1 cellular context compared by ENCODE assay signal in the genomic region with DNA sequence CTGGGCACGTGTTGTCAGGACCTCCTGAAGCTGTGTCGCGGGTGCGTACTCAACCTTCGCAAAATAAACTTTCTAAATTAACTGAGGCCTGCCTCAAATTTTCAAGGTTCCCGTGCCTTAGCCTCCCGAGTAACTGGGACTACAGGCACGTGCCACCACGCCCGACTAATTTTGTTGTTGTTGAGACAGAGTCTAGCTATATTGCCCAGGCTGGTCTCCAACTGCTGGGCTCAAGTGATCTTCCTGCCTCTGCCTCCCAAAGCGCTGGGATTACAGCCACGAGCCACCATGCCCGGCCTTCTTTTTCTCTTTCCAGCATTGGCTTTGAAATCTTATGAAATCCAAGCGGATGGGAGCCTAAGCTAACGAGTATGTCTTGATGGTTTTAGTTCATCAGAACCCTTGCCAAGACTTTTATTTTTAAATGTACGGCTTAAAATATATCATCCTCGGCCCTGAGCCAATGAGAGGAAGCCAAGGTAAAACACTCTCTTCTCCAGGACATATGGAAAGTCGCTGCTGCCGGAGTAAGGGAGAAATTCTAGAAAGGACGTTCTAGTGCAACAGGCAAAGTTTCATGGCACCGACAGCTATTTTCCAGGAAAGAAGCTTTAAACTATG.
TF ChIP-seq lines count a peak whose summit lies in the region.

No MANE protein-coding gene starts in this region.

TF ChIP-seq in GM23338, 12 proteins besides CTCF, POLR2A, EP300 and RAD21 (continued from another document):
- TF ChIP-seq, protein P1, sequence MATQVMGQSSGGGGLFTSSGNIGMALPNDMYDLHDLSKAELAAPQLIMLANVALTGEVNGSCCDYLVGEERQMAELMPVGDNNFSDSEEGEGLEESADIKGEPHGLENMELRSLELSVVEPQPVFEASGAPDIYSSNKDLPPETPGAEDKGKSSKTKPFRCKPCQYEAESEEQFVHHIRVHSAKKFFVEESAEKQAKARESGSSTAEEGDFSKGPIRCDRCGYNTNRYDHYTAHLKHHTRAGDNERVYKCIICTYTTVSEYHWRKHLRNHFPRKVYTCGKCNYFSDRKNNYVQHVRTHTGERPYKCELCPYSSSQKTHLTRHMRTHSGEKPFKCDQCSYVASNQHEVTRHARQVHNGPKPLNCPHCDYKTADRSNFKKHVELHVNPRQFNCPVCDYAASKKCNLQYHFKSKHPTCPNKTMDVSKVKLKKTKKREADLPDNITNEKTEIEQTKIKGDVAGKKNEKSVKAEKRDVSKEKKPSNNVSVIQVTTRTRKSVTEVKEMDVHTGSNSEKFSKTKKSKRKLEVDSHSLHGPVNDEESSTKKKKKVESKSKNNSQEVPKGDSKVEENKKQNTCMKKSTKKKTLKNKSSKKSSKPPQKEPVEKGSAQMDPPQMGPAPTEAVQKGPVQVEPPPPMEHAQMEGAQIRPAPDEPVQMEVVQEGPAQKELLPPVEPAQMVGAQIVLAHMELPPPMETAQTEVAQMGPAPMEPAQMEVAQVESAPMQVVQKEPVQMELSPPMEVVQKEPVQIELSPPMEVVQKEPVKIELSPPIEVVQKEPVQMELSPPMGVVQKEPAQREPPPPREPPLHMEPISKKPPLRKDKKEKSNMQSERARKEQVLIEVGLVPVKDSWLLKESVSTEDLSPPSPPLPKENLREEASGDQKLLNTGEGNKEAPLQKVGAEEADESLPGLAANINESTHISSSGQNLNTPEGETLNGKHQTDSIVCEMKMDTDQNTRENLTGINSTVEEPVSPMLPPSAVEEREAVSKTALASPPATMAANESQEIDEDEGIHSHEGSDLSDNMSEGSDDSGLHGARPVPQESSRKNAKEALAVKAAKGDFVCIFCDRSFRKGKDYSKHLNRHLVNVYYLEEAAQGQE (IDR thresholded peaks at IDR 0.05; ENCODE audit: unreplicated experiment), result no peak
- TF ChIP-seq NANOG (IDR thresholded peaks at IDR 0.05; ENCODE audit: borderline replicate concordance), result no peak
- TF ChIP-seq ZNF114 (CRISPR knock-in tag; IDR thresholded peaks at IDR 0.05), result no peak
- TF ChIP-seq, protein P2, sequence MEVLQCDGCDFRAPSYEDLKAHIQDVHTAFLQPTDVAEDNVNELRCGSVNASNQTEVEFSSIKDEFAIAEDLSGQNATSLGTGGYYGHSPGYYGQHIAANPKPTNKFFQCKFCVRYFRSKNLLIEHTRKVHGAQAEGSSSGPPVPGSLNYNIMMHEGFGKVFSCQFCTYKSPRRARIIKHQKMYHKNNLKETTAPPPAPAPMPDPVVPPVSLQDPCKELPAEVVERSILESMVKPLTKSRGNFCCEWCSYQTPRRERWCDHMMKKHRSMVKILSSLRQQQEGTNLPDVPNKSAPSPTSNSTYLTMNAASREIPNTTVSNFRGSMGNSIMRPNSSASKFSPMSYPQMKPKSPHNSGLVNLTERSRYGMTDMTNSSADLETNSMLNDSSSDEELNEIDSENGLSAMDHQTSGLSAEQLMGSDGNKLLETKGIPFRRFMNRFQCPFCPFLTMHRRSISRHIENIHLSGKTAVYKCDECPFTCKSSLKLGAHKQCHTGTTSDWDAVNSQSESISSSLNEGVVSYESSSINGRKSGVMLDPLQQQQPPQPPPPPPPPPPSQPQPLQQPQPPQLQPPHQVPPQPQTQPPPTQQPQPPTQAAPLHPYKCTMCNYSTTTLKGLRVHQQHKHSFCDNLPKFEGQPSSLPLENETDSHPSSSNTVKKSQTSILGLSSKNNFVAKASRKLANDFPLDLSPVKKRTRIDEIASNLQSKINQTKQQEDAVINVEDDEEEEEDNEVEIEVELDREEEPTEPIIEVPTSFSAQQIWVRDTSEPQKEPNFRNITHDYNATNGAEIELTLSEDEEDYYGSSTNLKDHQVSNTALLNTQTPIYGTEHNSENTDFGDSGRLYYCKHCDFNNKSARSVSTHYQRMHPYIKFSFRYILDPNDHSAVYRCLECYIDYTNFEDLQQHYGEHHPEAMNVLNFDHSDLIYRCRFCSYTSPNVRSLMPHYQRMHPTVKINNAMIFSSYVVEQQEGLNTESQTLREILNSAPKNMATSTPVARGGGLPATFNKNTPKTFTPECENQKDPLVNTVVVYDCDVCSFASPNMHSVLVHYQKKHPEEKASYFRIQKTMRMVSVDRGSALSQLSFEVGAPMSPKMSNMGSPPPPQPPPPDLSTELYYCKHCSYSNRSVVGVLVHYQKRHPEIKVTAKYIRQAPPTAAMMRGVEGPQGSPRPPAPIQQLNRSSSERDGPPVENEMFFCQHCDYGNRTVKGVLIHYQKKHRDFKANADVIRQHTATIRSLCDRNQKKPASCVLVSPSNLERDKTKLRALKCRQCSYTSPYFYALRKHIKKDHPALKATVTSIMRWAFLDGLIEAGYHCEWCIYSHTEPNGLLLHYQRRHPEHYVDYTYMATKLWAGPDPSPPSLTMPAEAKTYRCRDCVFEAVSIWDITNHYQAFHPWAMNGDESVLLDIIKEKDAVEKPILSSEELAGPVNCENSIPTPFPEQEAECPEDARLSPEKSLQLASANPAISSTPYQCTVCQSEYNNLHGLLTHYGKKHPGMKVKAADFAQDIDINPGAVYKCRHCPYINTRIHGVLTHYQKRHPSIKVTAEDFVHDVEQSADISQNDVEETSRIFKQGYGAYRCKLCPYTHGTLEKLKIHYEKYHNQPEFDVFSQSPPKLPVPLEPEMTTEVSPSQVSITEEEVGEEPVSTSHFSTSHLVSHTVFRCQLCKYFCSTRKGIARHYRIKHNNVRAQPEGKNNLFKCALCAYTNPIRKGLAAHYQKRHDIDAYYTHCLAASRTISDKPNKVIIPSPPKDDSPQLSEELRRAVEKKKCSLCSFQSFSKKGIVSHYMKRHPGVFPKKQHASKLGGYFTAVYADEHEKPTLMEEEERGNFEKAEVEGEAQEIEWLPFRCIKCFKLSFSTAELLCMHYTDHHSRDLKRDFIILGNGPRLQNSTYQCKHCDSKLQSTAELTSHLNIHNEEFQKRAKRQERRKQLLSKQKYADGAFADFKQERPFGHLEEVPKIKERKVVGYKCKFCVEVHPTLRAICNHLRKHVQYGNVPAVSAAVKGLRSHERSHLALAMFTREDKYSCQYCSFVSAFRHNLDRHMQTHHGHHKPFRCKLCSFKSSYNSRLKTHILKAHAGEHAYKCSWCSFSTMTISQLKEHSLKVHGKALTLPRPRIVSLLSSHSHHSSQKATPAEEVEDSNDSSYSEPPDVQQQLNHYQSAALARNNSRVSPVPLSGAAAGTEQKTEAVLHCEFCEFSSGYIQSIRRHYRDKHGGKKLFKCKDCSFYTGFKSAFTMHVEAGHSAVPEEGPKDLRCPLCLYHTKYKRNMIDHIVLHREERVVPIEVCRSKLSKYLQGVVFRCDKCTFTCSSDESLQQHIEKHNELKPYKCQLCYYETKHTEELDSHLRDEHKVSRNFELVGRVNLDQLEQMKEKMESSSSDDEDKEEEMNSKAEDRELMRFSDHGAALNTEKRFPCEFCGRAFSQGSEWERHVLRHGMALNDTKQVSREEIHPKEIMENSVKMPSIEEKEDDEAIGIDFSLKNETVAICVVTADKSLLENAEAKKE (CRISPR knock-in tag; IDR thresholded peaks at IDR 0.05), result no peak
- no peak for TF ChIP-seq ZNF331 (CRISPR knock-in tag; IDR thresholded peaks at IDR 0.05; ENCODE audit: low read depth)
- TF ChIP-seq, protein P3, sequence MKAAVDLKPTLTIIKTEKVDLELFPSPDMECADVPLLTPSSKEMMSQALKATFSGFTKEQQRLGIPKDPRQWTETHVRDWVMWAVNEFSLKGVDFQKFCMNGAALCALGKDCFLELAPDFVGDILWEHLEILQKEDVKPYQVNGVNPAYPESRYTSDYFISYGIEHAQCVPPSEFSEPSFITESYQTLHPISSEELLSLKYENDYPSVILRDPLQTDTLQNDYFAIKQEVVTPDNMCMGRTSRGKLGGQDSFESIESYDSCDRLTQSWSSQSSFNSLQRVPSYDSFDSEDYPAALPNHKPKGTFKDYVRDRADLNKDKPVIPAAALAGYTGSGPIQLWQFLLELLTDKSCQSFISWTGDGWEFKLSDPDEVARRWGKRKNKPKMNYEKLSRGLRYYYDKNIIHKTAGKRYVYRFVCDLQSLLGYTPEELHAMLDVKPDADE (IDR thresholded peaks at IDR 0.05), result no peak
- TF ChIP-seq EZH2 (IDR thresholded peaks at IDR 0.05; ENCODE audit: low read depth, unreplicated experiment), result no peak
TF ChIP-seq in GM23338: peak in this region for 0.
